In genomic region chr12:125267114-125267513, GRCh38 we compare ENCODE assay signal across 23 cellular contexts.
"Had no signal": no experiment of that assay in that cellular context is flagged by ENCODE, and none has a peak within 500 bp of the region (broad histone marks: within the 10 kb centered on the region; RNA-seq: fewer than 3 reads in every experiment).

No MANE protein-coding gene starts in this region.

- H3K27me3 ChIP-seq: right atrium auricular region, sigmoid colon, tibial nerve, upper lobe of left lung had no signal

- H3K79me2 ChIP-seq: parathyroid adenoma had no signal

- ATAC-seq: left ventricle myocardium superior; lower lobe of right lung; natural killer cell treated with Interleukin-12 subunit alpha and Interleukin-12 subunit beta and Interleukin-15 and Interleukin-18, amount 100 ng/mL, for 72 hours; stimulated activated memory B cell treated with anti-CD40 and anti-IgM and Interleukin-4, amounts not matched to agents 10 μg/mL and 1 μg/mL and 100 μg/mL, for 72 hours; stimulated activated naive CD8-positive, alpha-beta T cell treated with anti-CD3 and anti-CD28 coated beads, Interleukin-15, Interleukin-2, amounts not matched to agents 100 U/mL and 50 U/mL, for 24 hours had no signal

- H3K36me3 ChIP-seq: lower lobe of right lung, neutrophil, prostate gland, right atrium auricular region, sigmoid colon, thoracic aorta, upper lobe of left lung had no signal

- H3K27ac ChIP-seq: lower lobe of right lung, neutrophil, parathyroid adenoma, prostate gland, right atrium auricular region, sigmoid colon, thoracic aorta, tibial nerve, upper lobe of left lung had no signal

- H3K9ac ChIP-seq: parathyroid adenoma had no signal

- H3K4me3 ChIP-seq: lower lobe of right lung, prostate gland, right atrium auricular region, sigmoid colon, thoracic aorta, tibial nerve, upper lobe of left lung had no signal

- H3K9me3 ChIP-seq: lower lobe of right lung, neutrophil, prostate gland, right atrium auricular region, sigmoid colon, thoracic aorta, upper lobe of left lung had no signal

- H3K4me1 ChIP-seq: lower lobe of right lung, parathyroid adenoma, prostate gland, right atrium auricular region, sigmoid colon, upper lobe of left lung had no signal

- H2AFZ ChIP-seq: parathyroid adenoma had no signal

- DNase-seq: effector CD8-positive, alpha-beta T cell; endodermal cell; erythroblast; hypothalamus; immature natural killer cell; islet precursor cell; kidney glomerular epithelial cell; left ventricle myocardium superior; lower lobe of right lung; naive B cell; sigmoid colon; stimulated activated CD4-positive, alpha-beta T cell treated with anti-CD3 and anti-CD28 coated beads, Interleukin-4, amount 100 ng/mL, for 4 hours; stimulated activated naive CD8-positive, alpha-beta T cell treated with anti-CD3 and anti-CD28 coated beads, Interleukin-15, Interleukin-2, amounts not matched to agents 100 U/mL and 50 U/mL, for 24 hours; substantia nigra; upper lobe of left lung had no signal
